2 cellular contexts compared by ENCODE assay signal in the genomic region with DNA sequence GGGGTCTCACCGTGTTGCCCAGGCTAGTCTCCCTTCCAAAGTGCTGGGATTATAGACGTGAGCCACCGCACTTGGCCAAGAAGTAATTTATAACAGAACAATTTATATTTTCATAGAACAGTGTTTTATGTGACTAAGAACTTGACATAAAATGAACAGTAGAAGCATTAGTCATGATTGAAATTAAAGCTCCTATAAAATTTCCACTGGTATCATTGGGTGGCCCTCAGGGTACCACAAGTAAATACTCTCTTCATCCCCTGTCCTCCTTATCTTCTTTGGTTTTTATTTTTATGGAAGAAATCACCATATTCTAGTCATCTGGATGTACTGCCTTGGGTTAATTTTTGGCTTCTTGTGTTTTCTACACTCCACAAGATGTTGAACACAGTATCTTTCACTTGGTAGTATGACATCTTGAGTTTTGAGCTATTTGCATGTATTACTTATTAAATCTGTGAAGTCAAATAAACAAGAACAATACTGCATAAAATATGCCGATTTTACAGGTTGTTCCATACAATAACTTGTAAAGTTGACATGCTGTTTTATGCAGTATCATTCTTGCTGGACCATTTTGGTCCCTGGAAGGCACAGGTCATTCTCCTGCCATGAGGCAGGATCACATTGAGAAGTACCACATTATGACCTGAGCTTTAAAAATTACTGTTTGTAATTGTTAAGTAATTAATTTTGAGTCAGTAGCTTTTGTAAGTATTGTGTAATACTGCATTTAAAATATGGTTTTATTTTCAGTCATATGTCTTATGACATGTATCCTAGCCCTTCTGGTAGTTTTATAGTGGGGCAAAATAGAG.
TF ChIP-seq lines count a peak whose summit lies in the region.

No MANE protein-coding gene starts in this region.

TF ChIP-seq in GM12891, 5 proteins besides CTCF, POLR2A, EP300 and RAD21 (continued from another document):
- no peak for TF ChIP-seq POLR2AphosphoS5 (IDR thresholded peaks at IDR 0.05; ENCODE audit: low read depth, low read length)
- TF ChIP-seq TAF1 (IDR thresholded peaks at IDR 0.05; ENCODE audit: low read depth, low read length): no peak
- TF ChIP-seq SPI1 (IDR thresholded peaks at IDR 0.05; ENCODE audit: low read depth, low read length): no peak
- TF ChIP-seq POU2F2 (IDR thresholded peaks at IDR 0.05; ENCODE audit: low read depth, low read length): no peak

TF ChIP-seq in GM12878, 131 proteins besides CTCF, POLR2A, EP300 and RAD21 (continued from another document):
- TF ChIP-seq MLLT1 (IDR thresholded peaks at IDR 0.05) (no peak), FOS (IDR thresholded peaks at IDR 0.05; ENCODE audit: borderline replicate concordance, extremely low read depth, insufficient read length) (no peak), CREM (IDR thresholded peaks at IDR 0.05; ENCODE audit: low read depth) (no peak), DPF2 (IDR thresholded peaks at IDR 0.05) (no peak), IKZF2 (IDR thresholded peaks at IDR 0.05) (no peak), RAD51 (IDR thresholded peaks at IDR 0.05) (no peak), ZBTB40 (IDR thresholded peaks at IDR 0.05; ENCODE audit: borderline replicate concordance) (no peak), NFYA (IDR thresholded peaks at IDR 0.05; ENCODE audit: borderline replicate concordance, low read depth, low read length) (no peak), SIN3A (IDR thresholded peaks at IDR 0.05; ENCODE audit: low read depth, low read length) (no peak), CBX3 (IDR thresholded peaks at IDR 0.05; ENCODE audit: borderline replicate concordance, low read depth) (no peak), LARP7 (IDR thresholded peaks at IDR 0.05) (no peak), SKIL (IDR thresholded peaks at IDR 0.05; ENCODE audit: low read depth, poor library complexity, severe bottlenecking) (no peak), KAT2A (conservative IDR thresholded peaks at IDR 0.05; ENCODE audit: control insufficient read depth, low read depth, low read length) (no peak), TCF7 (IDR thresholded peaks at IDR 0.05; ENCODE audit: borderline replicate concordance) (no peak), SUZ12 (IDR thresholded peaks at IDR 0.05; ENCODE audit: unreplicated experiment) (no peak)
- TF ChIP-seq, protein P1, sequence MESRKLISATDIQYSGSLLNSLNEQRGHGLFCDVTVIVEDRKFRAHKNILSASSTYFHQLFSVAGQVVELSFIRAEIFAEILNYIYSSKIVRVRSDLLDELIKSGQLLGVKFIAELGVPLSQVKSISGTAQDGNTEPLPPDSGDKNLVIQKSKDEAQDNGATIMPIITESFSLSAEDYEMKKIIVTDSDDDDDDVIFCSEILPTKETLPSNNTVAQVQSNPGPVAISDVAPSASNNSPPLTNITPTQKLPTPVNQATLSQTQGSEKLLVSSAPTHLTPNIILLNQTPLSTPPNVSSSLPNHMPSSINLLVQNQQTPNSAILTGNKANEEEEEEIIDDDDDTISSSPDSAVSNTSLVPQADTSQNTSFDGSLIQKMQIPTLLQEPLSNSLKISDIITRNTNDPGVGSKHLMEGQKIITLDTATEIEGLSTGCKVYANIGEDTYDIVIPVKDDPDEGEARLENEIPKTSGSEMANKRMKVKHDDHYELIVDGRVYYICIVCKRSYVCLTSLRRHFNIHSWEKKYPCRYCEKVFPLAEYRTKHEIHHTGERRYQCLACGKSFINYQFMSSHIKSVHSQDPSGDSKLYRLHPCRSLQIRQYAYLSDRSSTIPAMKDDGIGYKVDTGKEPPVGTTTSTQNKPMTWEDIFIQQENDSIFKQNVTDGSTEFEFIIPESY (IDR thresholded peaks at IDR 0.05): no peak
- TF ChIP-seq, protein P2, sequence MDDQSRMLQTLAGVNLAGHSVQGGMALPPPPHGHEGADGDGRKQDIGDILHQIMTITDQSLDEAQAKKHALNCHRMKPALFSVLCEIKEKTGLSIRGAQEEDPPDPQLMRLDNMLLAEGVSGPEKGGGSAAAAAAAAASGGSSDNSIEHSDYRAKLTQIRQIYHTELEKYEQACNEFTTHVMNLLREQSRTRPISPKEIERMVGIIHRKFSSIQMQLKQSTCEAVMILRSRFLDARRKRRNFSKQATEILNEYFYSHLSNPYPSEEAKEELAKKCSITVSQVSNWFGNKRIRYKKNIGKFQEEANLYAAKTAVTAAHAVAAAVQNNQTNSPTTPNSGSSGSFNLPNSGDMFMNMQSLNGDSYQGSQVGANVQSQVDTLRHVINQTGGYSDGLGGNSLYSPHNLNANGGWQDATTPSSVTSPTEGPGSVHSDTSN (IDR thresholded peaks at IDR 0.05; ENCODE audit: insufficient replicate concordance, low read depth, low read length): no peak
TF ChIP-seq in GM12878: peak in this region for 0.
